8 cellular contexts compared by ENCODE assay signal in the genomic region with DNA sequence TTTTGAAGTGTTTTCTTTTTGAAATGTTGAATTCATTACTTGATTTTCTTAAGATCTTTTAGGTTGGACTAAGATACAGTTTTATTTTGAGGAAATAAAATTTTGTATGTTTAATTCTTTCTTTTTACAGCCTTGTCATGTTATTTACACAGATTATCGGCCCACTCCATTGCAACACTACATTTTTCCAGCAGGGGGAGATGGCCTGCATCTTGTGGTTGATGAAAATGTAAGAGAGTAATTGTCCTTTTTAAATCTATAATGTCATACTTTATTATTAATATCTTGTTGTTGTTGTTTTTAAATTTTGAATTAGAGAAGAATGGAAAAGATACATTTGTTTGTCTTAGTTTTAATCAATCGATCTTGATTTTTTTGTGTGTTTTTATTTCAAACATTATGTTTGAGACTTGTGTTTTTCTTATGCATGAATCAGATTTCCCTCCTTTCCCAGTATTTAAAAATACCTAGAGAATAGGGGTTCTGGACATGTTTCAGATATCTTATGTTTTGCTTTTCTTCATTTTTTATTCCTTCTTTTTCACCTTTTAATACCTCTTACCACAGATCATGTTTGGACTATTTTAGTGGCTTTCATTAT. TPM values are rescaled to one million over a fixed set of nuclear protein-coding genes. Genes with fewer than 3 reads are reported as not detected.
A peak's percentile ranks its signal among the peaks of the same experiment; 100 is the strongest.
DNase-seq lines count a peak whose midpoint lies in the region; ATAC-seq and FAIRE-seq lines count a peak whose summit lies in the region.

No MANE protein-coding gene starts in this region.

- no peaks in the 10 kb centered on the region for H3K27me3 Mint-ChIP-seq in activated naive CD4-positive, alpha-beta T cell treated with anti-CD3 and anti-CD28 coated beads, Interleukin-2, amount 10 ng/mL, durations not matched to agents 7 days and 5 days

- CTCF ChIA-PET in activated naive CD4-positive, alpha-beta T cell treated with anti-CD3 and anti-CD28 coated beads, Interleukin-2, amount 10 ng/mL, durations not matched to agents 7 days and 5 days (lab: Charles Lee): interaction anchor here (0.9 to 2.7 kb wide), 2 partner anchors 347 to 357 kb away, joined by 3 to 14 read pairs; no protein-coding TSS in a partner anchor

- peak; percentile 57 for DNase-seq in AG20443 (ENCODE audit: low spot score)
- peak; percentile 4 for DNase-seq in GM19239 (ENCODE audit: insufficient read length, low spot score)
- DNase-seq in SK-MEL-5 (ENCODE audit: low read depth, low spot score): peak; percentile 63
- peak; percentile 77 for DNase-seq in activated naive CD4-positive, alpha-beta T cell treated with anti-CD3 and anti-CD28 coated beads, Interleukin-2, amount 10 ng/mL, durations not matched to agents 7 days and 5 days
- peak; percentile 65 for DNase-seq in glomerular visceral epithelial cell (ENCODE audit: extremely low spot score)
- DNase-seq in putamen (ENCODE audit: low spot score): peak; percentile 50

- H3K9me3 Mint-ChIP-seq in activated naive CD4-positive, alpha-beta T cell treated with anti-CD3 and anti-CD28 coated beads, Interleukin-2, amount 10 ng/mL, durations not matched to agents 7 days and 5 days: peaks cover 3% of the 10 kb centered on the region

- H3K4me3 Mint-ChIP-seq in activated naive CD4-positive, alpha-beta T cell treated with anti-CD3 and anti-CD28 coated beads, Interleukin-2, amount 10 ng/mL, durations not matched to agents 7 days and 5 days: no peak overlapping the region

- H3K27ac Mint-ChIP-seq in activated naive CD4-positive, alpha-beta T cell treated with anti-CD3 and anti-CD28 coated beads, Interleukin-2, amount 10 ng/mL, durations not matched to agents 7 days and 5 days: no peak overlapping the region

- in situ Hi-C loops in SK-MEL-5 (cut with HindIII; ENCODE audit: low pct_unique_long_range_greater_than_20kb, low sequenced_read_pairs): no loop called here

- ATAC-seq in HG02623 (IDR thresholded peaks at IDR 0.05; ENCODE audit: unreplicated experiment) (no peak), HG03378 (IDR thresholded peaks at IDR 0.05; ENCODE audit: unreplicated experiment) (no peak)

- peaks cover 53% of the 10 kb centered on the region for H3K36me3 Mint-ChIP-seq in activated naive CD4-positive, alpha-beta T cell treated with anti-CD3 and anti-CD28 coated beads, Interleukin-2, amount 10 ng/mL, durations not matched to agents 7 days and 5 days

- peaks cover 6% of the 10 kb centered on the region for H3K4me1 Mint-ChIP-seq in activated naive CD4-positive, alpha-beta T cell treated with anti-CD3 and anti-CD28 coated beads, Interleukin-2, amount 10 ng/mL, durations not matched to agents 7 days and 5 days

- FAIRE-seq in GM19239 (lab: Jason Lieb, UNC): peak; percentile 79

RNA-seq across cellular contexts. Expression of gene MTREX, which starts 36.7 kb away (rescaled TPM):
- total RNA-seq in SK-MEL-5 (2014; rRNA removed; shearing (Covaris generic)): 100 and 117 TPM in 2 replicates
- polyA plus RNA-seq in SK-MEL-5 (2015; cell fraction: cytosol; rRNA removed): 50.1 and 85.3 TPM in 2 replicates
- polyA plus RNA-seq in SK-MEL-5 (2015; cell fraction: nucleus; rRNA removed): 41.9 and 66.4 TPM in 2 replicates

RNA-seq across cellular contexts. Expression of gene DHX29, which starts 37.0 kb away (rescaled TPM):
- total RNA-seq in SK-MEL-5 (2014; rRNA removed; shearing (Covaris generic)): 36.3 and 36.6 TPM in 2 replicates
- 13.6 and 20.1 TPM in 2 replicates for polyA plus RNA-seq in SK-MEL-5 (2015; cell fraction: cytosol; rRNA removed)
- 24.4 and 24.6 TPM in 2 replicates for polyA plus RNA-seq in SK-MEL-5 (2015; cell fraction: nucleus; rRNA removed)

Comparison
In these comparisons a context has a peak if more than half of its experiments do, and no peak if none do; other contexts are left out.
1. DNase-seq: peak in every context shown above with its lines; median percentile 77 in activated naive CD4-positive, alpha-beta T cell treated with anti-CD3 and anti-CD28 coated beads, Interleukin-2, amount 10 ng/mL, durations not matched to agents 7 days and 5 days; 65 in glomerular visceral epithelial cell; 63 in SK-MEL-5; 57 in AG20443; 50 in putamen; 4 in GM19239.